Comparison of ENCODE assay signal across 10 cellular contexts in the genomic region with DNA sequence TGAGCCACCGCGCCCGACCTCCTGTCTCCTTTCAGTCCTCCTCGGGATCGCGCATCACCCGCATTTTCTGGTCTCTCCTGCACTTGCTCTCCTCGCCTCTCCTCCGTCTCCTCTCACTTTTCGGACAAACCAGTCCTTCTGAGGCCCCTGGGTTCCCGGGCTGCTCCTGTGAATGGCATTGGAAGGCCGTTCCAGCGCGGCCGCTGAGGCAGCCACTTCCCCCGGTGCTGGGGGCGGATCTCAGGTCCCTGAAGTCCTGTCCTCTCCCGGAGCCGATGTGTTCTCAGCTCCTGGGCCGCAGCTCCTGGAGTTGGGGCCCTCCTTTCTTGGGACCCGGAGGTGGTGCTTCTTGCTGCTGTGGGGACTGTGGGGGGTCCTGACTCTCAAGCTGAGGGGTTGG. TPM values are rescaled to one million over a fixed set of nuclear protein-coding genes. Genes with fewer than 3 reads are reported as not detected.
DNase-seq lines count a peak whose midpoint lies in the region; ATAC-seq lines count a peak whose summit lies in the region.
"Had no signal": no experiment of that assay in that cellular context is flagged by ENCODE, and none has a peak within 500 bp of the region (broad histone marks: within the 10 kb centered on the region; RNA-seq: fewer than 3 reads in every experiment).

No MANE protein-coding gene starts in this region.

- H3K27ac Mint-ChIP-seq in activated CD4-positive, alpha-beta T cell treated with anti-CD3 and anti-CD28 coated beads for 36 hours = peak overlapping the region; percentile 78
- no peak overlapping the region for H3K27ac Mint-ChIP-seq in activated CD4-positive, alpha-beta memory T cell treated with anti-CD3 and anti-CD28 coated beads, Interleukin-2, amount 10 ng/mL, durations not matched to agents 7 days and 5 days
- peak overlapping the region; percentile 39 for H3K27ac Mint-ChIP-seq in stimulated activated memory B cell treated with anti-CD40 and anti-IgM and Interleukin-4, amounts not matched to agents 10 μg/mL and 1 μg/mL and 100 μg/mL, for 72 hours

- H3K4me1 Mint-ChIP-seq in activated CD4-positive, alpha-beta T cell treated with anti-CD3 and anti-CD28 coated beads for 36 hours = peaks cover 66% of the 10 kb centered on the region
- H3K4me1 Mint-ChIP-seq in activated CD4-positive, alpha-beta memory T cell treated with anti-CD3 and anti-CD28 coated beads, Interleukin-2, amount 10 ng/mL, durations not matched to agents 7 days and 5 days = peaks cover 64% of the 10 kb centered on the region
- peaks cover 76% of the 10 kb centered on the region for H3K4me1 Mint-ChIP-seq in stimulated activated memory B cell treated with anti-CD40 and anti-IgM and Interleukin-4, amounts not matched to agents 10 μg/mL and 1 μg/mL and 100 μg/mL, for 72 hours

- no peaks in the 10 kb centered on the region for H3K27me3 Mint-ChIP-seq in activated CD4-positive, alpha-beta T cell treated with anti-CD3 and anti-CD28 coated beads for 36 hours
- H3K27me3 Mint-ChIP-seq in activated CD4-positive, alpha-beta memory T cell treated with anti-CD3 and anti-CD28 coated beads, Interleukin-2, amount 10 ng/mL, durations not matched to agents 7 days and 5 days = no peaks in the 10 kb centered on the region
- H3K27me3 Mint-ChIP-seq in stimulated activated memory B cell treated with anti-CD40 and anti-IgM and Interleukin-4, amounts not matched to agents 10 μg/mL and 1 μg/mL and 100 μg/mL, for 72 hours = no peaks in the 10 kb centered on the region

- CTCF ChIA-PET in activated CD4-positive, alpha-beta T cell treated with anti-CD3 and anti-CD28 coated beads for 36 hours (lab: Charles Lee) = interaction anchor here (0.7 to 1.4 kb wide), 4 partner anchors 43 to 1516 kb away, joined by 3 to 5 read pairs (median 4); a partner anchor contains a TSS
- CTCF ChIA-PET in activated CD4-positive, alpha-beta memory T cell treated with anti-CD3 and anti-CD28 coated beads, Interleukin-2, amount 10 ng/mL, durations not matched to agents 7 days and 5 days (lab: Charles Lee) = interaction anchor here (0.6 kb wide), 1 partner anchor 340 kb away, joined by 3 read pairs; no protein-coding TSS in a partner anchor

- POLR2A ChIA-PET in activated CD4-positive, alpha-beta T cell treated with anti-CD3 and anti-CD28 coated beads for 36 hours (lab: Charles Lee) = interaction anchor here (0.7 to 1.2 kb wide), 2 partner anchors 43 to 69 kb away, joined by 3 read pairs; a partner anchor contains a TSS
- POLR2A ChIA-PET in activated CD4-positive, alpha-beta memory T cell treated with anti-CD3 and anti-CD28 coated beads, Interleukin-2, amount 10 ng/mL, durations not matched to agents 7 days and 5 days (lab: Charles Lee) = interaction anchor here (0.8 to 7.8 kb wide), 5 partner anchors 30 to 76 kb away, joined by 3 to 164 read pairs (median 4); a partner anchor contains a TSS

- H3K9me3 Mint-ChIP-seq in activated CD4-positive, alpha-beta T cell treated with anti-CD3 and anti-CD28 coated beads for 36 hours (ENCODE audit: low read depth) = no peaks in the 10 kb centered on the region
- H3K9me3 Mint-ChIP-seq in activated CD4-positive, alpha-beta memory T cell treated with anti-CD3 and anti-CD28 coated beads, Interleukin-2, amount 10 ng/mL, durations not matched to agents 7 days and 5 days = no peaks in the 10 kb centered on the region
- H3K9me3 Mint-ChIP-seq in stimulated activated memory B cell treated with anti-CD40 and anti-IgM and Interleukin-4, amounts not matched to agents 10 μg/mL and 1 μg/mL and 100 μg/mL, for 72 hours = no peaks in the 10 kb centered on the region

- ATAC-seq in activated CD4-positive, alpha-beta T cell treated with anti-CD3 and anti-CD28 coated beads for 36 hours = no peak
- no peak for ATAC-seq in stimulated activated memory B cell treated with anti-CD40 and anti-IgM and Interleukin-4, amounts not matched to agents 10 μg/mL and 1 μg/mL and 100 μg/mL, for 72 hours
- ATAC-seq in HG03571 (IDR thresholded peaks at IDR 0.05; ENCODE audit: unreplicated experiment) (no peak), HG02759 (IDR thresholded peaks at IDR 0.05; ENCODE audit: unreplicated experiment) (no peak)

- intact Hi-C loops in activated CD4-positive, alpha-beta T cell treated with anti-CD3 and anti-CD28 coated beads for 36 hours (cut with DNase I, micrococcal nuclease) = loop anchor here (1.0 to 5.0 kb wide), 2 partner anchors 154 to 296 kb away; a partner anchor contains a TSS

- peak overlapping the region; percentile 79 for H3K4me3 Mint-ChIP-seq in activated CD4-positive, alpha-beta T cell treated with anti-CD3 and anti-CD28 coated beads for 36 hours
- peak overlapping the region; percentile 81 for H3K4me3 Mint-ChIP-seq in activated CD4-positive, alpha-beta memory T cell treated with anti-CD3 and anti-CD28 coated beads, Interleukin-2, amount 10 ng/mL, durations not matched to agents 7 days and 5 days
- peak overlapping the region; percentile 75 for H3K4me3 Mint-ChIP-seq in stimulated activated memory B cell treated with anti-CD40 and anti-IgM and Interleukin-4, amounts not matched to agents 10 μg/mL and 1 μg/mL and 100 μg/mL, for 72 hours

- no peak for DNase-seq in activated CD4-positive, alpha-beta T cell treated with anti-CD3 and anti-CD28 coated beads for 36 hours
- DNase-seq in activated CD4-positive, alpha-beta T cell treated with anti-CD3 and anti-CD28 coated beads, Interleukin-2, amount 50 U/mL, for 4 hours = no peak
- no peak for DNase-seq in activated CD4-positive, alpha-beta memory T cell treated with anti-CD3 and anti-CD28 coated beads, Interleukin-2, amount 10 ng/mL, durations not matched to agents 7 days and 5 days
- peak; percentile 27 for DNase-seq in glomerular visceral epithelial cell (ENCODE audit: extremely low spot score)
- no peak for DNase-seq in NK-92 (lab: John Stamatoyannopoulos, UW; ENCODE audit: unreplicated experiment)
- DNase-seq: AML-193; stimulated activated CD4-positive, alpha-beta T cell treated with anti-CD3 and anti-CD28 coated beads, Interleukin-1b, Interleukin-23, amount 100 ng/mL, for 48 hours had no signal

- peaks cover 9% of the 10 kb centered on the region for H3K36me3 Mint-ChIP-seq in activated CD4-positive, alpha-beta T cell treated with anti-CD3 and anti-CD28 coated beads for 36 hours (ENCODE audit: low read depth)
- peaks cover 38% of the 10 kb centered on the region for H3K36me3 Mint-ChIP-seq in activated CD4-positive, alpha-beta memory T cell treated with anti-CD3 and anti-CD28 coated beads, Interleukin-2, amount 10 ng/mL, durations not matched to agents 7 days and 5 days (ENCODE audit: low read depth)
- peaks cover 6% of the 10 kb centered on the region for H3K36me3 Mint-ChIP-seq in stimulated activated memory B cell treated with anti-CD40 and anti-IgM and Interleukin-4, amounts not matched to agents 10 μg/mL and 1 μg/mL and 100 μg/mL, for 72 hours

RNA-seq across cellular contexts. Expression of a gene that starts 0.8 kb away (rescaled TPM):
- 10 to 100 TPM; 19.6 to 19.7 TPM for total RNA-seq in activated CD4-positive, alpha-beta T cell treated with anti-CD3 and anti-CD28 coated beads for 36 hours
- total RNA-seq in activated CD4-positive, alpha-beta memory T cell treated with anti-CD3 and anti-CD28 coated beads, Interleukin-2, amount 10 ng/mL, durations not matched to agents 7 days and 5 days = 10 to 100 TPM; 60.8 to 62.9 TPM

RNA-seq across cellular contexts. Expression of a gene that starts 30.0 kb away (rescaled TPM):
- not detected for total RNA-seq in activated CD4-positive, alpha-beta T cell treated with anti-CD3 and anti-CD28 coated beads for 36 hours
- not detected for total RNA-seq in activated CD4-positive, alpha-beta memory T cell treated with anti-CD3 and anti-CD28 coated beads, Interleukin-2, amount 10 ng/mL, durations not matched to agents 7 days and 5 days

RNA-seq across cellular contexts. Expression of a gene that starts 43.1 kb away (rescaled TPM):
- total RNA-seq in activated CD4-positive, alpha-beta T cell treated with anti-CD3 and anti-CD28 coated beads for 36 hours = 100 to 1,000 TPM; 517 to 569 TPM
- total RNA-seq in activated CD4-positive, alpha-beta memory T cell treated with anti-CD3 and anti-CD28 coated beads, Interleukin-2, amount 10 ng/mL, durations not matched to agents 7 days and 5 days = 100 to 1,000 TPM; 427 to 434 TPM

RNA-seq across cellular contexts. Expression of a gene that starts 47.7 kb away (rescaled TPM):
- total RNA-seq in activated CD4-positive, alpha-beta T cell treated with anti-CD3 and anti-CD28 coated beads for 36 hours = 1 to 10 TPM; 1.9 to 2.1 TPM
- 1 to 10 TPM; 2.7 to 3.8 TPM for total RNA-seq in activated CD4-positive, alpha-beta memory T cell treated with anti-CD3 and anti-CD28 coated beads, Interleukin-2, amount 10 ng/mL, durations not matched to agents 7 days and 5 days

RNA-seq across cellular contexts. Expression of a gene that starts 48.7 kb away (rescaled TPM):
- total RNA-seq in activated CD4-positive, alpha-beta T cell treated with anti-CD3 and anti-CD28 coated beads for 36 hours = 10 to 100 TPM; 18.1 to 19.0 TPM
- total RNA-seq in activated CD4-positive, alpha-beta memory T cell treated with anti-CD3 and anti-CD28 coated beads, Interleukin-2, amount 10 ng/mL, durations not matched to agents 7 days and 5 days = 10 to 100 TPM; 22.8 to 23.6 TPM
